Comparison of ENCODE assay signal across 3 cellular contexts in genomic region chr11:65525659-65526480, GRCh38.
TF ChIP-seq lines count a peak whose summit lies in the region.

No MANE protein-coding gene starts in this region.

TF ChIP-seq in SK-N-SH, 30 proteins besides CTCF, POLR2A, EP300 and RAD21 (continued from another document and continues in another):
- TF ChIP-seq ZBTB33 (IDR thresholded peaks at IDR 0.05; ENCODE audit: borderline replicate concordance, low read depth), result no peak
- no peak for TF ChIP-seq PBX3 (IDR thresholded peaks at IDR 0.05)
- no peak for TF ChIP-seq NRF1 (IDR thresholded peaks at IDR 0.05; ENCODE audit: low read depth, low read length)
- no peak for TF ChIP-seq RCOR1 (IDR thresholded peaks at IDR 0.05; ENCODE audit: low read length)
- no peak for TF ChIP-seq MEF2A (IDR thresholded peaks at IDR 0.05; ENCODE audit: borderline replicate concordance, low read depth)
- TF ChIP-seq TAF1 (IDR thresholded peaks at IDR 0.05; ENCODE audit: borderline replicate concordance, low read depth, low read length), result no peak
- no peak for TF ChIP-seq USF2 (IDR thresholded peaks at IDR 0.05; ENCODE audit: borderline replicate concordance, low read depth, low read length)
- TF ChIP-seq FOSL2 (IDR thresholded peaks at IDR 0.05; ENCODE audit: borderline replicate concordance, low read depth), result no peak
- no peak for TF ChIP-seq FOXM1 (IDR thresholded peaks at IDR 0.05; ENCODE audit: low read depth)
- TF ChIP-seq FOXJ3 (CRISPR knock-in tag; IDR thresholded peaks at IDR 0.05), result no peak
- TF ChIP-seq MAX (IDR thresholded peaks at IDR 0.05; ENCODE audit: low read depth), result no peak

TF ChIP-seq in SK-N-SH treated with all-trans-retinoic acid at 6 μM for 48 hours, 23 proteins besides CTCF, POLR2A, EP300 and RAD21 (continued from another document):
- TF ChIP-seq CREB5 (CRISPR knock-in tag; IDR thresholded peaks at IDR 0.05; ENCODE audit: low read depth), result no peak
- no peak for TF ChIP-seq TSHZ2 (CRISPR knock-in tag; IDR thresholded peaks at IDR 0.05)
- TF ChIP-seq SNAI2 (CRISPR knock-in tag; IDR thresholded peaks at IDR 0.05), result no peak
- no peak for TF ChIP-seq ARNTL (CRISPR knock-in tag; IDR thresholded peaks at IDR 0.05; ENCODE audit: borderline replicate concordance, low read depth)
- TF ChIP-seq CSRNP3 (CRISPR knock-in tag; IDR thresholded peaks at IDR 0.05), result no peak
- TF ChIP-seq ZFP30 (CRISPR knock-in tag; IDR thresholded peaks at IDR 0.05), result no peak
- no peak for TF ChIP-seq TOX (CRISPR knock-in tag; IDR thresholded peaks at IDR 0.05; ENCODE audit: borderline replicate concordance)
- TF ChIP-seq ISL1 (CRISPR knock-in tag; IDR thresholded peaks at IDR 0.05), result no peak
- TF ChIP-seq ESRRG (CRISPR knock-in tag; IDR thresholded peaks at IDR 0.05), result no peak
- TF ChIP-seq GLIS3 (CRISPR knock-in tag; IDR thresholded peaks at IDR 0.05), result no peak
- no peak for TF ChIP-seq POU6F1 (CRISPR knock-in tag; IDR thresholded peaks at IDR 0.05; ENCODE audit: borderline replicate concordance, low read depth)
- no peak for TF ChIP-seq BACH2 (CRISPR knock-in tag; IDR thresholded peaks at IDR 0.05; ENCODE audit: borderline replicate concordance)

TF ChIP-seq in liver, 16 proteins besides CTCF, POLR2A, EP300 and RAD21 (continued from another document):
- TF ChIP-seq ZBTB33 (IDR thresholded peaks at IDR 0.05) (no peak), SP1 (IDR thresholded peaks at IDR 0.05) (no peak), FOXA2 (IDR thresholded peaks at IDR 0.05) (no peak), RXRA (IDR thresholded peaks at IDR 0.05) (no peak), JUND (IDR thresholded peaks at IDR 0.05) (no peak), EGR1 (IDR thresholded peaks at IDR 0.05; ENCODE audit: low read depth in 2 of 2) (no peak), REST (IDR thresholded peaks at IDR 0.05) (no peak), HNF4G (IDR thresholded peaks at IDR 0.05) (no peak), ATF3 (IDR thresholded peaks at IDR 0.05) (no peak)
TF ChIP-seq in liver: peak in this region for 0.
